Comparison of ENCODE assay signal across 8 cellular contexts in the genomic region with DNA sequence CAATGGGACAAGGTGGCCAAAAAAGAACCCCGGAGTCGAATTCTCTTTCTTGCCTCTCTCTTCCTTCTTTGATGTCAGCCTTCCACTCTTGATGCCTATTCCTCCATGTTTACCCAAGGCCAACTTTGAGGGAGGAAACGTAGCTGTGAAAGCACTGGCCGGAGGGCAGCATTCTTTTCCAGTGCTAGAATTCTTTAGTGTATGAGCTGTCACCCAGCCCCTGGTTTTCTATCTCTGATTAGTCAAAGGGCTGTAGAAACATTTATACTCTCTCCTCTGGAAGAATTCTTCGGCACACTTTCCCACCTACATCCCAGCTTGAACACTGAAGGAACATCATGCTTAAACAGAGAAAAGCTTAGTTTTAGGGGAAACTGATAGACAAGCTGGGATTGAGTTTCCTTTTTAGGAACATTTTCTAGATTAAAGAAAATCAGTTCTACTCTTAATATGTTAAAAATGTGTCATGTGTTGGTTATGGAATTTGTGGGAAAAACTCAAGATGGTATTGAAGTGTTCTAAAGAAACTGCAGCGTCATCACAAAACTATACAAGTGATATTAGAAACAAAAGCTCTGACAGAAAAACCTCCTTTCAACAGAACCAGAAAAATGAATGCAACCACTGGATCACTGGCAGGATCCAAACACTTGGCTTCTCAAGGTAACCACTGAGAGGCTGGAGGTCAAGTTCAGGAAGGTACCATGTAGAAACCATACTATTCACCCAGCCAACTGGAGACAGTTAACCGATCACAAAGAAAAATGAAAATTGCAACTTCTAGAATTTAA. TPM values are rescaled to one million over a fixed set of nuclear protein-coding genes. Genes with fewer than 3 reads are reported as not detected.
DNase-seq lines count a peak whose midpoint lies in the region; ATAC-seq and TF ChIP-seq lines count a peak whose summit lies in the region.

No MANE protein-coding gene starts in this region.

- H3K4me1 ChIP-seq in SK-N-SH (ENCODE audit: control insufficient read depth in 1 of 2, insufficient read depth in 2 of 2, low read depth in 1 of 2, low read length in 1 of 2): peaks cover 0 to 21% of the 10 kb centered on the region in 2 experiments; a peak in 3 of 4 replicates
- H3K4me1 ChIP-seq in parathyroid adenoma: peaks cover 4% of the 10 kb centered on the region
- no peaks in the 10 kb centered on the region for H3K4me1 ChIP-seq in CD8-positive, alpha-beta T cell (ENCODE audit: insufficient read depth, low read length)

- peak overlapping the region; percentile 35; the same call in 1 of the 2 replicates for H3K9ac ChIP-seq in SK-N-SH
- H3K9ac ChIP-seq in parathyroid adenoma: no peak overlapping the region

- H4K20me1 ChIP-seq in SK-N-SH (ENCODE audit: insufficient read depth): no peaks in the 10 kb centered on the region

- H3K4me3 ChIP-seq in SK-N-SH (ENCODE audit: low read depth in 2 of 2, low read length in 1 of 2) (no peak overlapping the region), fibroblast of villous mesenchyme (ENCODE audit: low read depth, low read length) (no peak overlapping the region), parathyroid adenoma (ENCODE audit: low read depth, low read length) (no peak overlapping the region)
- H3K4me3 ChIP-seq in CD8-positive, alpha-beta T cell (ENCODE audit: low read depth, low read length): no peak overlapping the region

- no peak for ATAC-seq in CD8-positive, alpha-beta T cell

- no peak for TF ChIP-seq EP300 in SK-N-SH (IDR thresholded peaks at IDR 0.05; ENCODE audit: borderline replicate concordance in 1 of 2, low read depth in 1 of 2, low read length in 1 of 2)

- no peaks in the 10 kb centered on the region for H3K4me1 Mint-ChIP-seq in CD8-positive, alpha-beta T cell (ENCODE audit: low read depth)

- no peaks in the 10 kb centered on the region for H3K36me3 ChIP-seq in SK-N-SH (replicated peaks in 1 of 2; ENCODE audit: control insufficient read depth in 1 of 2, insufficient read depth in 2 of 2, low read length in 1 of 2)
- no peaks in the 10 kb centered on the region for H3K36me3 ChIP-seq in parathyroid adenoma (ENCODE audit: control insufficient read depth, insufficient read depth, low read length)
- no peaks in the 10 kb centered on the region for H3K36me3 ChIP-seq in CD8-positive, alpha-beta T cell (ENCODE audit: insufficient read depth, low read length)

- POLR2A ChIA-PET in SK-N-SH (lab: Yijun Ruan, JAX): no interaction called here
- POLR2A ChIA-PET in CD8-positive, alpha-beta T cell (lab: Charles Lee): no interaction called here

- H3K9me3 Mint-ChIP-seq in CD8-positive, alpha-beta T cell: no peaks in the 10 kb centered on the region

- H2AFZ ChIP-seq in SK-N-SH (ENCODE audit: low read depth): peak overlapping the region; percentile 78
- peak overlapping the region; percentile 4 for H2AFZ ChIP-seq in parathyroid adenoma

- DNase-seq in EL: peak; percentile 98
- no peak for DNase-seq in SK-N-SH
- DNase-seq in fibroblast of villous mesenchyme (ENCODE audit: low read depth): peak; percentile 85
- no peak for DNase-seq in activated CD4-positive, alpha-beta T cell treated with anti-CD3 and anti-CD28 coated beads, Interleukin-2, amount 50 U/mL, for 48 hours
- DNase-seq in DMS 273 treated with DMSO at 0.1 percent for 48 hours (lab: John Stamatoyannopoulos, UW): no peak
- DNase-seq in CD8-positive, alpha-beta T cell: no peak
- DNase-seq in NCI-H2107 treated with DMSO at 0.1 percent for 48 hours (lab: John Stamatoyannopoulos, UW; ENCODE audit: unreplicated experiment): no peak

- WGBS in SK-N-SH (ENCODE audit: low lambda C conversion rate): 7% methylated on average over 7 of the region's 7 CpGs

- no peaks in the 10 kb centered on the region for H3K27me3 ChIP-seq in SK-N-SH (ENCODE audit: insufficient read depth)
- no peaks in the 10 kb centered on the region for H3K27me3 ChIP-seq in parathyroid adenoma (ENCODE audit: control insufficient read depth, insufficient read depth, low read length)
- H3K27me3 ChIP-seq in CD8-positive, alpha-beta T cell (ENCODE audit: insufficient read depth, low read length): no peaks in the 10 kb centered on the region

- CTCF ChIA-PET in SK-N-SH (lab: Yijun Ruan, JAX): interaction anchor here (1.0 kb wide), 1 partner anchor 238 kb away, joined by 3 read pairs; no protein-coding TSS in a partner anchor
- CTCF ChIA-PET in CD8-positive, alpha-beta T cell (lab: Charles Lee): interaction anchor here (1.1 kb wide), 1 partner anchor 81 kb away, joined by 3 read pairs; no protein-coding TSS in a partner anchor

- no peaks in the 10 kb centered on the region for H3K79me2 ChIP-seq in SK-N-SH (ENCODE audit: insufficient read depth)
- H3K79me2 ChIP-seq in parathyroid adenoma: no peaks in the 10 kb centered on the region

- TF ChIP-seq CTCF in SK-N-SH (IDR thresholded peaks at IDR 0.05) (no peak), fibroblast of villous mesenchyme (IDR thresholded peaks at IDR 0.05; ENCODE audit: insufficient read depth, low read depth, low read length) (no peak), parathyroid adenoma (IDR thresholded peaks at IDR 0.05) (no peak)
- TF ChIP-seq CTCF in CD8-positive, alpha-beta T cell (IDR thresholded peaks at IDR 0.05): no peak

- no peaks in the 10 kb centered on the region for H3K9me2 ChIP-seq in SK-N-SH

- no peak overlapping the region for H3K27ac Mint-ChIP-seq in CD8-positive, alpha-beta T cell

- H3K4me3 Mint-ChIP-seq in CD8-positive, alpha-beta T cell: no peak overlapping the region

- H3K4me2 ChIP-seq in SK-N-SH (peak overlapping the region; percentile 53; the same call in 1 of the 2 replicates), parathyroid adenoma (ENCODE audit: low read length) (no peak overlapping the region)

- H3K9me3 ChIP-seq in SK-N-SH: no peaks in the 10 kb centered on the region
- no peaks in the 10 kb centered on the region for H3K9me3 ChIP-seq in parathyroid adenoma (ENCODE audit: control insufficient read depth, low read length)
- no peaks in the 10 kb centered on the region for H3K9me3 ChIP-seq in CD8-positive, alpha-beta T cell (ENCODE audit: low read length)

- TF ChIP-seq RAD21 in SK-N-SH (IDR thresholded peaks at IDR 0.05; ENCODE audit: low read length): no peak

- H3K36me3 Mint-ChIP-seq in CD8-positive, alpha-beta T cell: no peaks in the 10 kb centered on the region

- no peaks in the 10 kb centered on the region for H3K27me3 Mint-ChIP-seq in CD8-positive, alpha-beta T cell (ENCODE audit: low read depth)

- peaks cover 21% of the 10 kb centered on the region for H3F3A ChIP-seq in SK-N-SH (replicated peaks; ENCODE audit: insufficient read depth)

- intact Hi-C loops in CD8-positive, alpha-beta T cell (cut with DNase I, micrococcal nuclease): no loop called here

- peak overlapping the region; percentile 76 to 89 for H3K27ac ChIP-seq in SK-N-SH (ENCODE audit: low read depth in 2 of 2, low read length in 1 of 2)
- H3K27ac ChIP-seq in parathyroid adenoma: no peak overlapping the region
- no peak overlapping the region for H3K27ac ChIP-seq in CD8-positive, alpha-beta T cell (ENCODE audit: low read depth, low read length)

TF ChIP-seq in SK-N-SH, 30 proteins besides CTCF, POLR2A, EP300 and RAD21 (continues in another document):
- no peak for TF ChIP-seq MEF2A (IDR thresholded peaks at IDR 0.05; ENCODE audit: borderline replicate concordance, low read depth)
- TF ChIP-seq RXRA (IDR thresholded peaks at IDR 0.05; ENCODE audit: borderline replicate concordance, low read depth): no peak
- TF ChIP-seq TEAD4 (IDR thresholded peaks at IDR 0.05; ENCODE audit: borderline replicate concordance, insufficient read depth): no peak
- TF ChIP-seq, protein P1, sequence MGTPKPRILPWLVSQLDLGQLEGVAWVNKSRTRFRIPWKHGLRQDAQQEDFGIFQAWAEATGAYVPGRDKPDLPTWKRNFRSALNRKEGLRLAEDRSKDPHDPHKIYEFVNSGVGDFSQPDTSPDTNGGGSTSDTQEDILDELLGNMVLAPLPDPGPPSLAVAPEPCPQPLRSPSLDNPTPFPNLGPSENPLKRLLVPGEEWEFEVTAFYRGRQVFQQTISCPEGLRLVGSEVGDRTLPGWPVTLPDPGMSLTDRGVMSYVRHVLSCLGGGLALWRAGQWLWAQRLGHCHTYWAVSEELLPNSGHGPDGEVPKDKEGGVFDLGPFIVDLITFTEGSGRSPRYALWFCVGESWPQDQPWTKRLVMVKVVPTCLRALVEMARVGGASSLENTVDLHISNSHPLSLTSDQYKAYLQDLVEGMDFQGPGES (IDR thresholded peaks at IDR 0.05; ENCODE audit: low read depth, low read length): no peak
- TF ChIP-seq RCOR1 (IDR thresholded peaks at IDR 0.05; ENCODE audit: low read length): no peak
- TF ChIP-seq REST (IDR thresholded peaks at IDR 0.05; ENCODE audit: low read depth, low read length): no peak
- no peak for TF ChIP-seq EZH2phosphoT487 (IDR thresholded peaks at IDR 0.05; ENCODE audit: borderline replicate concordance, low read depth)
- no peak for TF ChIP-seq RFX5 (IDR thresholded peaks at IDR 0.05; ENCODE audit: low read length)
- no peak for TF ChIP-seq NRF1 (IDR thresholded peaks at IDR 0.05; ENCODE audit: low read depth, low read length)

RNA-seq across cellular contexts. Expression of gene UTRN, which starts 20.7 kb away (rescaled TPM):
- 6.8 and 8.7 TPM in 2 replicates for polyA plus RNA-seq in SK-N-SH (2012; rRNA removed)
- 10.1 and 10.3 TPM in 2 replicates for polyA plus RNA-seq in SK-N-SH (2012; cell fraction: cytosol; rRNA removed)
- polyA plus RNA-seq in SK-N-SH (2012; cell fraction: nucleus; rRNA removed): 9.0 and 18.6 TPM in 2 replicates
- total RNA-seq in fibroblast of villous mesenchyme: 115 and 132 TPM in 2 replicates
- 100 to 1,000 TPM; 125 to 130 TPM for total RNA-seq in CD8-positive, alpha-beta T cell

Comparison
In these comparisons a context has a peak if more than half of its experiments do, and no peak if none do; other contexts are left out.
1. DNase-seq: peak in EL (single experiment) and fibroblast of villous mesenchyme (single experiment); none in SK-N-SH (single experiment), activated CD4-positive, alpha-beta T cell treated with anti-CD3 and anti-CD28 coated beads, Interleukin-2, amount 50 U/mL, for 48 hours (0 of 2), DMS 273 treated with DMSO at 0.1 percent for 48 hours (single experiment), CD8-positive, alpha-beta T cell (0 of 7) and NCI-H2107 treated with DMSO at 0.1 percent for 48 hours (single experiment).
2. H3K27ac ChIP-seq: peak in SK-N-SH (2 of 2); none in parathyroid adenoma (single experiment) and CD8-positive, alpha-beta T cell (single experiment).